In the genomic region with DNA sequence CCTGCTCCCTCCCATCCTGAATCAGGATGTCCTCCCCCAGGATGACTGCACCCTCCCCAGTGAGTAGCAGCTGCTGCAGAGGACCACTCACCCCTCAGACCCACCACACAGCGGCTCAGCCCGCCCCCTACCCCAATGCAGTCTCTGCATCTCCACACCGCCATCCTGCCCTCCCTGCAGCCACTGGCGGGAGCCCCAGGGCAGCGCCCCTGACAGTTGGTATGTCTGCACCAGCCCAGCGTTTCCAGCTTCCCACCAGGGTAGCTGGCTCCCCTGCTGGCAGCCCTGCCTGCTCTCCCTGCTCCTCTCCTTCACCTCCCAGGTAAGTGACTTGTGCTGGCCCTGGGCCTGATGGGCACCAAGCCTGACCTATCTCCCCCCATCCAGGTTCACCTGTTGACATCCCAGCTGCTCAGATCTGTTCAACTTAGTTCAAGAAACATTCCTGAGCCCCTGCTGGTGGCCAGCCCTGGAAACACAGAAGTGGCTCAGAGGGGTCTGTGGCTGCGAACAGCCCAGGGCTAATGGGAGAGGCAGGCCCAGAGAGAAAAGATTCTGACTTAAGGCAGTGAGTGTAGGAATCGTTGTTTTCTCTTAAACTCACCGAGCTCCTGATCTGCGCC, we compare ENCODE assay signal across 1 cellular context.
TF ChIP-seq lines count a peak whose summit lies in the region.

No MANE protein-coding gene starts in this region.

TF ChIP-seq in GM23338, 12 proteins besides CTCF, POLR2A, EP300 and RAD21 (continued from another document):
- no peak for TF ChIP-seq ZNF462 (CRISPR knock-in tag; IDR thresholded peaks at IDR 0.05)
- no peak for TF ChIP-seq EZH2phosphoT487 (IDR thresholded peaks at IDR 0.05; ENCODE audit: unreplicated experiment)
TF ChIP-seq in GM23338: peak in this region for 0.
